Comparison of ENCODE assay signal across 2 cellular contexts in genomic region chr19:50669319-50670101, GRCh38.
A peak's percentile ranks its signal among the peaks of the same experiment; 100 is the strongest.
TF ChIP-seq lines count a peak whose summit lies in the region.

No MANE protein-coding gene starts in this region.

TF ChIP-seq in IMR-90, 13 proteins besides CTCF, POLR2A, EP300 and RAD21:
- TF ChIP-seq BHLHE40 (IDR thresholded peaks at IDR 0.05; ENCODE audit: low read depth, low read length) (no peak), SMC3 (IDR thresholded peaks at IDR 0.05; ENCODE audit: low read depth, low read length) (peak; percentile 60)
TF ChIP-seq in IMR-90: peak in this region for 1.

TF ChIP-seq in WTC11, 78 proteins besides CTCF, POLR2A, EP300 and RAD21:
- TF ChIP-seq ESRRA (CRISPR knock-in tag; IDR thresholded peaks at IDR 0.05; ENCODE audit: borderline replicate concordance) = no peak
